ENCODE assay signal across 22 cellular contexts in genomic region chr20:56689852-56690485, GRCh38.
A peak's percentile ranks its signal among the peaks of the same experiment; 100 is the strongest.
DNase-seq lines count a peak whose midpoint lies in the region; ATAC-seq, FAIRE-seq and TF ChIP-seq lines count a peak whose summit lies in the region.
"Had no signal": no experiment of that assay in that cellular context is flagged by ENCODE, and none has a peak within 500 bp of the region (broad histone marks: within the 10 kb centered on the region; RNA-seq: fewer than 3 reads in every experiment).

No MANE protein-coding gene starts in this region.

- no peak overlapping the region for H3K4me3 Mint-ChIP-seq in WTC11
- H3K4me3 Mint-ChIP-seq: activated naive CD4-positive, alpha-beta T cell treated with anti-CD3 and anti-CD28 coated beads, Interleukin-2, amount 50 U/mL, for 24 hours; IgD-negative memory B cell; T-helper 1 cell treated with Interleukin-12 subunit alpha and Interleukin-12 subunit beta and Interleukin-4 antibody, amounts not matched to agents 30 μg/mL and 1 μg/mL, for 36 hours had no signal

- H3K27ac Mint-ChIP-seq in WTC11: no peak overlapping the region
- H3K27ac Mint-ChIP-seq: activated naive CD4-positive, alpha-beta T cell treated with anti-CD3 and anti-CD28 coated beads, Interleukin-2, amount 50 U/mL, for 24 hours; IgD-negative memory B cell; T-helper 1 cell treated with Interleukin-12 subunit alpha and Interleukin-12 subunit beta and Interleukin-4 antibody, amounts not matched to agents 30 μg/mL and 1 μg/mL, for 36 hours had no signal

- peak overlapping the region; percentile 82 for H3K27ac ChIP-seq in keratinocyte (ENCODE audit: control insufficient read depth, insufficient read depth, low read length)
- H3K27ac ChIP-seq: tibial artery had no signal

- H4K20me1 ChIP-seq in keratinocyte (ENCODE audit: control insufficient read depth, extremely low read depth, insufficient read depth, low read length): no peaks in the 10 kb centered on the region

- H3K27me3 ChIP-seq in BJ (ENCODE audit: control insufficient read depth, insufficient read depth, low read length) (no peaks in the 10 kb centered on the region; the same call in 1 of the 2 replicates), keratinocyte (ENCODE audit: control insufficient read depth, extremely low read depth, insufficient read depth, low read length) (no peaks in the 10 kb centered on the region)

- TF ChIP-seq CTCF in BJ (IDR thresholded peaks at IDR 0.05; ENCODE audit: insufficient read depth, low read depth, low read length): no peak
- no peak for TF ChIP-seq CTCF in WTC11 (IDR thresholded peaks at IDR 0.05)
- TF ChIP-seq CTCF in keratinocyte (optimal IDR thresholded peaks at IDR 0.05 in 1 of 3, IDR thresholded peaks at IDR 0.05 in 1 of 3, conservative IDR thresholded peaks at IDR 0.05 in 1 of 3; ENCODE audit: extremely low read depth in 1 of 3, insufficient read depth in 2 of 3, low read length in 3 of 3): no peak

- H3K79me2 ChIP-seq in keratinocyte (ENCODE audit: control insufficient read depth, insufficient read depth, low read length): no peaks in the 10 kb centered on the region

- H3K27me3 Mint-ChIP-seq in WTC11 (ENCODE audit: low read depth): no peaks in the 10 kb centered on the region; the same call in 1 of the 2 replicates
- H3K27me3 Mint-ChIP-seq: activated naive CD4-positive, alpha-beta T cell treated with anti-CD3 and anti-CD28 coated beads, Interleukin-2, amount 50 U/mL, for 24 hours had no signal

- FAIRE-seq in keratinocyte (lab: Jason Lieb, UNC): peak; percentile 57
- FAIRE-seq: RCC 7860 had no signal

- H3K36me3 Mint-ChIP-seq in WTC11: no peaks in the 10 kb centered on the region
- H3K36me3 Mint-ChIP-seq: activated naive CD4-positive, alpha-beta T cell treated with anti-CD3 and anti-CD28 coated beads, Interleukin-2, amount 50 U/mL, for 24 hours; IgD-negative memory B cell had no signal

- H3K9me3 Mint-ChIP-seq in WTC11: peaks cover 3% of the 10 kb centered on the region; the same call in 1 of the 2 replicates
- H3K9me3 Mint-ChIP-seq: activated naive CD4-positive, alpha-beta T cell treated with anti-CD3 and anti-CD28 coated beads, Interleukin-2, amount 50 U/mL, for 24 hours; T-helper 1 cell treated with Interleukin-12 subunit alpha and Interleukin-12 subunit beta and Interleukin-4 antibody, amounts not matched to agents 30 μg/mL and 1 μg/mL, for 36 hours had no signal

- H3K9ac ChIP-seq in keratinocyte (ENCODE audit: control insufficient read depth, extremely low read depth, insufficient read depth, low read length): peak overlapping the region; percentile 63

- dilution Hi-C loops in keratinocyte (cut with MboI; ENCODE audit: extremely low pct_ligation_motif_present, low sequenced_read_pairs): no loop called here

- H3K4me1 ChIP-seq in keratinocyte (ENCODE audit: control insufficient read depth, extremely low read depth, insufficient read depth, low read length): peaks cover 43% of the 10 kb centered on the region
- H3K4me1 ChIP-seq: HAP-1 had no signal

- peak; percentile 33 for DNase-seq in BJ (ENCODE audit: low read depth)
- peak; percentile 19 for DNase-seq in HT1080 (ENCODE audit: low read depth)
- DNase-seq in WTC11 (ENCODE audit: low spot score): no peak
- peak; percentile 76 for DNase-seq in keratinocyte (ENCODE audit: low read depth, low spot score)
- no peak for DNase-seq in stimulated activated CD4-positive, alpha-beta T cell treated with anti-CD3 and anti-CD28 coated beads, Interleukin-15, amount 100 ng/mL, for 24 hours
- no peak for DNase-seq in NCI-H128 (lab: John Stamatoyannopoulos, UW; ENCODE audit: unreplicated experiment)
- no peak for DNase-seq in kidney glomerular epithelial cell (lab: John Stamatoyannopoulos, UW)
- DNase-seq: activated CD4-positive, alpha-beta T cell treated with anti-CD3 and anti-CD28 coated beads for 1 hour; DMS 273 treated with DMSO at 0.1 percent for 48 hours; foreskin melanocyte; mesenchymal stem cell; NCI-H1417; NCI-H446 treated with DMSO at 0.1 percent for 48 hours; right cardiac atrium; stimulated activated CD8-positive, alpha-beta memory T cell treated with anti-CD3 and anti-CD28 coated beads, Interleukin-4, amount 100 ng/mL, for 48 hours; tibial artery had no signal

- ATAC-seq in WTC11: no peak
- no peak for ATAC-seq in GM19023 (IDR thresholded peaks at IDR 0.05; ENCODE audit: unreplicated experiment)

- H3K4me3 ChIP-seq in BJ (ENCODE audit: low read depth, low read length): no peak overlapping the region
- peak overlapping the region in 1 of 3 experiments; percentile 39 for H3K4me3 ChIP-seq in keratinocyte (ENCODE audit: control insufficient read depth in 2 of 3, extremely low read depth in 1 of 3, insufficient read depth in 2 of 3, low read depth in 1 of 3, low read length in 3 of 3)
- H3K4me3 ChIP-seq: HAP-1, tibial artery had no signal

- CTCF ChIA-PET in BJ (lab: Yijun Ruan, JAX): interaction anchor here (1.0 to 2.6 kb wide), 5 partner anchors 9 to 60 kb away, joined by 3 to 11 read pairs (median 4); no protein-coding TSS in a partner anchor
- CTCF ChIA-PET in WTC11 (lab: Charles Lee): interaction anchor here (1.0 to 2.1 kb wide), 5 partner anchors 13 to 285 kb away, joined by 3 to 9 read pairs (median 5); no protein-coding TSS in a partner anchor

- POLR2A ChIA-PET in BJ (lab: Charles Lee): no interaction called here
- POLR2A ChIA-PET in WTC11 (lab: Charles Lee): no interaction called here

- H3K9me3 ChIP-seq in keratinocyte (ENCODE audit: control insufficient read depth, low read depth, low read length): no peaks in the 10 kb centered on the region
- H3K9me3 ChIP-seq: HAP-1, tibial artery had no signal

- peak overlapping the region; percentile 76 for H3K4me2 ChIP-seq in keratinocyte (ENCODE audit: control insufficient read depth, extremely low read depth, insufficient read depth, low read depth, low read length)

- peaks cover 36% of the 10 kb centered on the region for H3K4me1 Mint-ChIP-seq in WTC11
- H3K4me1 Mint-ChIP-seq: activated naive CD4-positive, alpha-beta T cell treated with anti-CD3 and anti-CD28 coated beads, Interleukin-2, amount 50 U/mL, for 24 hours; IgD-negative memory B cell had no signal

- H3K36me3 ChIP-seq in BJ (ENCODE audit: control insufficient read depth, insufficient read depth, low read length): no peaks in the 10 kb centered on the region
- H3K36me3 ChIP-seq in keratinocyte (ENCODE audit: control insufficient read depth in 2 of 2, extremely low read depth in 1 of 2, insufficient read depth in 2 of 2, low read length in 2 of 2): no peaks in the 10 kb centered on the region
- H3K36me3 ChIP-seq: HAP-1, tibial artery had no signal

- H3K9me1 ChIP-seq in keratinocyte (ENCODE audit: control insufficient read depth, extremely low read depth, insufficient read depth, low read length): no peaks in the 10 kb centered on the region

- H2AFZ ChIP-seq in keratinocyte (ENCODE audit: control insufficient read depth, low read length): no peak overlapping the region

TF ChIP-seq in WTC11, 78 proteins besides CTCF, POLR2A, EP300 and RAD21:
- no peak for TF ChIP-seq USF2 (CRISPR knock-in tag; IDR thresholded peaks at IDR 0.05)
- TF ChIP-seq ZSCAN18 (CRISPR knock-in tag; IDR thresholded peaks at IDR 0.05): no peak
- 0 out of 2 replicates have a peak, but pooled peaks have one; percentile 10 for TF ChIP-seq MAX (CRISPR knock-in tag; IDR thresholded peaks at IDR 0.05)
- TF ChIP-seq ESRRA (CRISPR knock-in tag; IDR thresholded peaks at IDR 0.05; ENCODE audit: borderline replicate concordance): no peak
- TF ChIP-seq RELA (CRISPR knock-in tag; IDR thresholded peaks at IDR 0.05; ENCODE audit: borderline replicate concordance): no peak
TF ChIP-seq in WTC11: peak in this region for 1.

Comparison
In these comparisons a context has a peak if more than half of its experiments do, and no peak if none do; other contexts are left out.
1. DNase-seq: peak in BJ (single experiment), HT1080 (single experiment) and keratinocyte (single experiment); none in WTC11 (single experiment), stimulated activated CD4-positive, alpha-beta T cell treated with anti-CD3 and anti-CD28 coated beads, Interleukin-15, amount 100 ng/mL, for 24 hours (single experiment), NCI-H128 (single experiment) and kidney glomerular epithelial cell (single experiment).